32 cellular contexts compared by ENCODE assay signal in the genomic region with DNA sequence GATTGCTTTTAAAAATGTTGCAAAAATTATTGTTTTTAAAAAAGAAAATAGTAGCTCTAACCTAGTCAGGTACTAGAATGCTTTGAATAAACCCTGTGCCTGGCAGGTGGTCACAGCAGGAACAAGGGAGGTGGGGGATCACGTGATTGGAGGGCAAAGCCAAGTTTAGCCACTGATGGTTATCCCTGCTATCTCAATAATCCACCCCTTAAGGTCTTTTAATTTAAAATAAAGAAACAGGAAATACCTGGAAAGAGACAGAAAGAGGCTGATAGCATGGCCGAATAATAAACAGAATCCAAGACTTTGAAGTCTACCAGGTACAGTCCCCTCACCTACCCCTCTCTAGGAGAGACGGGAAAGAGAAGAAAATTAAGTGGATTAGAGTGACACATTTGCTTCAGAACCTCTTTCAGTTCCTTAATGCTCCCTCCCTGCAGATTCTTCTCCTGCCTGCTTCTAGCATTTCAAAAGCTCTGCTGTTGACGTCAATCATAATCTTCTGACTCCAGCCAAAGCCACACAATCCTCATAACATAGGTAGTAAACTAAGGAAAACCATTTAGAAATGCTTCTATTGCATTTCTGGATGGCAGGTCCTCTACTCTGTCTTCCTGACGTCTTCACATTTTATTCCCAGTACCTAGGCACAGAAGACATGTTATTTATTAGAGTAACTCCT.
DNase-seq lines count a peak whose midpoint lies in the region; ATAC-seq, FAIRE-seq and TF ChIP-seq lines count a peak whose summit lies in the region.
"Had no signal": no experiment of that assay in that cellular context is flagged by ENCODE, and none has a peak within 500 bp of the region (broad histone marks: within the 10 kb centered on the region; RNA-seq: fewer than 3 reads in every experiment).

No MANE protein-coding gene starts in this region.

- H3K27ac ChIP-seq in HepG2 (ENCODE audit: extremely low read length, insufficient read depth, low read length): no peak overlapping the region
- H3K27ac ChIP-seq: body of pancreas, dorsolateral prefrontal cortex, psoas muscle, RWPE1, VCaP had no signal

- no peak for FAIRE-seq in HepG2 (lab: Jason Lieb, UNC)
- FAIRE-seq: D721Med, urothelium cell line had no signal

- no peak overlapping the region for H2AFZ ChIP-seq in HepG2 (ENCODE audit: low read length)

- TF ChIP-seq CTCF in HepG2 (CRISPR knock-in tag; IDR thresholded peaks at IDR 0.05): no peak

- CTCF ChIA-PET in HepG2 (lab: Yijun Ruan, JAX; ENCODE audit: low intra/inter-chr PET ratio, low total read pairs): no interaction called here

- no peaks in the 10 kb centered on the region for H3K4me1 ChIP-seq in HepG2 (ENCODE audit: insufficient read depth, low read length)
- H3K4me1 ChIP-seq: body of pancreas, psoas muscle had no signal

- POLR2A ChIA-PET in HepG2 (lab: Yijun Ruan, JAX): no interaction called here

- no peak overlapping the region for H3K4me2 ChIP-seq in HepG2 (ENCODE audit: low read depth, low read length)

- no peak for TF ChIP-seq POLR2A in HepG2 (IDR thresholded peaks at IDR 0.05; ENCODE audit: insufficient read depth in 1 of 2, low read depth in 2 of 2, low read length in 2 of 2)

- TF ChIP-seq EP300 in HepG2 (IDR thresholded peaks at IDR 0.05; ENCODE audit: low read depth in 2 of 2, low read length in 2 of 2) (no peak), HepG2 (CRISPR knock-in tag; IDR thresholded peaks at IDR 0.05; ENCODE audit: borderline replicate concordance) (no peak)

- H3K79me2 ChIP-seq in HepG2 (ENCODE audit: insufficient read depth, low read length): no peaks in the 10 kb centered on the region

- H3K9ac ChIP-seq in HepG2 (ENCODE audit: insufficient read depth, low read depth, low read length): no peak overlapping the region

- DNase-seq in SIG-M5 treated with dmso at 0.1 percent for 504 hours (lab: John Stamatoyannopoulos, UW; ENCODE audit: unreplicated experiment) (peak; percentile 3), SIG-M5 (lab: John Stamatoyannopoulos, UW) (no peak), SK-MEL-5 (ENCODE audit: low read depth, low spot score) (peak; percentile 61), HepG2 (ENCODE audit: low spot score) (no peak), activated gamma-delta T cell treated with Interleukin-2 at 50 U/mL for 16 hours (no peak), T-helper 9 cell (no peak), EL (no peak)
- DNase-seq: activated CD4-positive, alpha-beta T cell treated with anti-CD3 and anti-CD28 coated beads, Interleukin-2, amount 50 U/mL, for 1 hour; activated naive CD4-positive, alpha-beta T cell treated with Interleukin-2 at 50 U/mL for 16 hours; activated T-cell treated with anti-CD3 and anti-CD28 coated beads, Interleukin-2, amount 50 U/mL, for 4 hours; body of pancreas; CD4-positive, CD25-positive, alpha-beta regulatory T cell; cerebellar nuclear complex; dorsolateral prefrontal cortex; gastrocnemius medialis; HCEC 1CT; hippocampal formation; immature natural killer cell; mesenchymal stem cell; naive B cell; NCI-H1694 treated with DMSO at 0.1 percent for 48 hours; NCI-H2171; NCI-H526; psoas muscle; stimulated activated naive CD4-positive, alpha-beta T cell treated with Interleukin-2 at 50 U/mL for 16 hours had no signal

- H3K36me3 ChIP-seq in HepG2 (replicated peaks in 1 of 2; ENCODE audit: control insufficient read depth in 1 of 2, insufficient read depth in 2 of 2, low read length in 2 of 2): no peaks in the 10 kb centered on the region
- H3K36me3 ChIP-seq: gastrocnemius medialis had no signal

- intact Hi-C loops in HepG2 (cut with micrococcal nuclease; ENCODE audit: unreplicated experiment): no loop called here

- BruUV-seq in HepG2 (replicated peaks; lab: Mats Ljungman, UMichigan): no TSS peak

- H3K4me3 ChIP-seq in HepG2 (replicated peaks in 1 of 3; ENCODE audit: insufficient read depth in 1 of 3, low read depth in 2 of 3, low read length in 3 of 3): no peak overlapping the region
- H3K4me3 ChIP-seq: body of pancreas, dorsolateral prefrontal cortex, gastrocnemius medialis, psoas muscle had no signal

- ATAC-seq in HepG2 (no peak), HG03342 (IDR thresholded peaks at IDR 0.05; ENCODE audit: unreplicated experiment) (no peak)
- ATAC-seq: activated T-cell treated with anti-CD3 and anti-CD28 coated beads, Interleukin-2, amount 50 U/mL, for 4 hours; body of pancreas; left lobe of liver; SK-N-SH treated with all-trans-retinoic acid at 6 μM for 48 hours had no signal

- H3K9me3 ChIP-seq in HepG2 (ENCODE audit: low read length): no peaks in the 10 kb centered on the region
- H3K9me3 ChIP-seq: body of pancreas, gastrocnemius medialis, psoas muscle had no signal

- no peak for TF ChIP-seq RAD21 in HepG2 (CRISPR knock-in tag; IDR thresholded peaks at IDR 0.05)

- WGBS in HepG2 (ENCODE audit: low lambda C conversion rate): under 1% methylated on average over 5 of the region's 5 CpGs

- in situ Hi-C loops in SK-MEL-5 (cut with HindIII; ENCODE audit: low pct_unique_long_range_greater_than_20kb, low sequenced_read_pairs) (no loop called here), HepG2 (cut with HindIII; ENCODE audit: extremely low pct_ligation_motif_present, low pct_unique_long_range_greater_than_20kb) (no loop called here)

- no peaks in the 10 kb centered on the region for H4K20me1 ChIP-seq in HepG2 (ENCODE audit: insufficient read depth, low read length)

- H3K27me3 ChIP-seq in HepG2 (ENCODE audit: control insufficient read depth in 1 of 2, insufficient read depth in 2 of 2, low read length in 2 of 2): peaks cover 0 to 1% of the 10 kb centered on the region in 2 experiments; a peak in 1 of 5 replicates
- H3K27me3 ChIP-seq: body of pancreas, gastrocnemius medialis had no signal

TF ChIP-seq in HepG2, 621 proteins besides CTCF, POLR2A, EP300 and RAD21:
- TF ChIP-seq ZBTB8A (CRISPR knock-in tag; IDR thresholded peaks at IDR 0.05; ENCODE audit: borderline replicate concordance, low read depth) (no peak), E2F2 (CRISPR knock-in tag; IDR thresholded peaks at IDR 0.05; ENCODE audit: borderline replicate concordance) (no peak), ZBTB49 (CRISPR knock-in tag; IDR thresholded peaks at IDR 0.05; ENCODE audit: borderline replicate concordance) (no peak), DNMT1 (CRISPR knock-in tag; IDR thresholded peaks at IDR 0.05) (no peak), RAD51 (IDR thresholded peaks at IDR 0.05; ENCODE audit: borderline replicate concordance) (peak; percentile 28; the same call in 1 of the 2 replicates), ZNF232 (CRISPR knock-in tag; IDR thresholded peaks at IDR 0.05; ENCODE audit: borderline replicate concordance) (no peak), U2AF2 (IDR thresholded peaks at IDR 0.05; ENCODE audit: low read depth, low read length) (no peak), AGO1 (IDR thresholded peaks at IDR 0.05; ENCODE audit: low read depth, low read length, poor library complexity, severe bottlenecking) (no peak), FOXA3 (CRISPR knock-in tag; IDR thresholded peaks at IDR 0.05) (no peak)

Comparison
In these comparisons a context has a peak if more than half of its experiments do, and no peak if none do; other contexts are left out.
1. DNase-seq: peak in SIG-M5 treated with dmso at 0.1 percent for 504 hours (single experiment) and SK-MEL-5 (single experiment); none in SIG-M5 (single experiment), HepG2 (single experiment), activated gamma-delta T cell treated with Interleukin-2 at 50 U/mL for 16 hours (single experiment), T-helper 9 cell (single experiment) and EL (single experiment).